Comparison of ENCODE assay signal across 14 cellular contexts in genomic region chr7:71133232-71133622, GRCh38. TPM values are rescaled to one million over a fixed set of nuclear protein-coding genes. Genes with fewer than 3 reads are reported as not detected.
DNase-seq lines count a peak whose midpoint lies in the region; ATAC-seq and TF ChIP-seq lines count a peak whose summit lies in the region.
"Had no signal": no experiment of that assay in that cellular context is flagged by ENCODE, and none has a peak within 500 bp of the region (broad histone marks: within the 10 kb centered on the region; RNA-seq: fewer than 3 reads in every experiment).

No MANE protein-coding gene starts in this region.

- no peak overlapping the region for H2AFZ ChIP-seq in neuron (ENCODE audit: low read depth, low read length)

- 18% methylated on average over 17 of the region's 17 CpGs for WGBS in right cardiac atrium

- peak; percentile 50 for DNase-seq in Right ventricle myocardium inferior (ENCODE audit: missing footprints)
- DNase-seq in right cardiac atrium: no peak
- DNase-seq in glutamatergic neuron: peak; percentile 43
- DNase-seq in uterus: no peak
- no peak for DNase-seq in NCI-H226
- no peak for DNase-seq in colonic mucosa
- DNase-seq in HuH-7 (ENCODE audit: low spot score): no peak
- DNase-seq: naive B cell, NCI-H1092, NCI-H748 treated with DMSO at 0.1 percent for 48 hours, T1000 had no signal

- peak overlapping the region; percentile 98 for H3K4me3 Mint-ChIP-seq in glutamatergic neuron (ENCODE audit: unreplicated experiment)
- H3K4me3 Mint-ChIP-seq: naive B cell had no signal

- H3K4me1 Mint-ChIP-seq in glutamatergic neuron (ENCODE audit: low read depth, unreplicated experiment): peaks cover 18% of the 10 kb centered on the region

- TF ChIP-seq CTCF in glutamatergic neuron (IDR thresholded peaks at IDR 0.05; ENCODE audit: partially characterized antibody, unreplicated experiment) (no peak), uterus (IDR thresholded peaks at IDR 0.05) (no peak), colonic mucosa (IDR thresholded peaks at IDR 0.05) (no peak)

- H3K4me1 ChIP-seq in right cardiac atrium (ENCODE audit: control insufficient read depth, insufficient read depth, low read length) (no peaks in the 10 kb centered on the region), neuron (ENCODE audit: insufficient read depth, low read length) (peaks cover 33% of the 10 kb centered on the region), uterus (peaks cover 0 to 4% of the 10 kb centered on the region in 2 donors), colonic mucosa (no peaks in the 10 kb centered on the region)

- H3K9me3 Mint-ChIP-seq in glutamatergic neuron (ENCODE audit: unreplicated experiment): peaks cover 11% of the 10 kb centered on the region

- H3K27me3 ChIP-seq in right cardiac atrium (ENCODE audit: control insufficient read depth, insufficient read depth): no peaks in the 10 kb centered on the region
- no peaks in the 10 kb centered on the region for H3K27me3 ChIP-seq in neuron (ENCODE audit: insufficient read depth, low read length)
- no peaks in the 10 kb centered on the region for H3K27me3 ChIP-seq in uterus
- peaks cover 5% of the 10 kb centered on the region for H3K27me3 ChIP-seq in colonic mucosa

- H3K36me3 Mint-ChIP-seq in glutamatergic neuron (ENCODE audit: unreplicated experiment): no peaks in the 10 kb centered on the region
- H3K36me3 Mint-ChIP-seq: naive B cell had no signal

- H3K9me3 ChIP-seq in right cardiac atrium (ENCODE audit: control insufficient read depth, low read length): no peaks in the 10 kb centered on the region
- no peaks in the 10 kb centered on the region for H3K9me3 ChIP-seq in neuron (ENCODE audit: low read length)
- no peaks in the 10 kb centered on the region for H3K9me3 ChIP-seq in uterus
- H3K9me3 ChIP-seq in colonic mucosa: no peaks in the 10 kb centered on the region

- no peak for ATAC-seq in Right ventricle myocardium inferior
- ATAC-seq in right cardiac atrium: no peak

- peak overlapping the region; percentile 36 for H3K27ac Mint-ChIP-seq in glutamatergic neuron (ENCODE audit: unreplicated experiment)
- H3K27ac Mint-ChIP-seq: activated T-helper 2 cell treated with anti-CD3 and anti-CD28 coated beads, Interferon-gamma antibody, Interleukin-2, Interleukin-4, amounts not matched to agents 10 μg/mL and 5 μg/mL and 100 μg/mL, durations not matched to agents 14 hours and 24 hours and 36 hours; naive B cell had no signal

- no peak for TF ChIP-seq POLR2A in uterus (IDR thresholded peaks at IDR 0.05)

- H3K9ac ChIP-seq in colonic mucosa (ENCODE audit: low read depth in 2 of 2, low read length in 2 of 2): no peak overlapping the region

- peaks cover 23% of the 10 kb centered on the region for H3K36me3 ChIP-seq in neuron (ENCODE audit: insufficient read depth, low read length)
- no peaks in the 10 kb centered on the region for H3K36me3 ChIP-seq in uterus
- H3K36me3 ChIP-seq in colonic mucosa: no peaks in the 10 kb centered on the region

- peaks cover 16% of the 10 kb centered on the region for H3K27me3 Mint-ChIP-seq in glutamatergic neuron (ENCODE audit: unreplicated experiment)

- no peak overlapping the region for H3K27ac ChIP-seq in right cardiac atrium (ENCODE audit: low read length)
- no peak overlapping the region for H3K27ac ChIP-seq in uterus
- no peak overlapping the region for H3K27ac ChIP-seq in colonic mucosa
- H3K27ac ChIP-seq: skin epidermis had no signal

- H3K4me3 ChIP-seq in right cardiac atrium (ENCODE audit: low read length): no peak overlapping the region
- peak overlapping the region; percentile 83 for H3K4me3 ChIP-seq in neuron (ENCODE audit: low read length)
- H3K4me3 ChIP-seq in uterus: peak overlapping the region; percentile 47 to 67
- no peak overlapping the region for H3K4me3 ChIP-seq in colonic mucosa

- intact Hi-C loops in Right ventricle myocardium inferior (cut with DNase I): loop anchor here (5.0 to 10.0 kb wide), 4 partner anchors 89 to 482 kb away; no protein-coding TSS in a partner anchor
- intact Hi-C loops in right cardiac atrium (cut with DNase I): no loop called here
- intact Hi-C loops in uterus (cut with DNase I; ENCODE audit: low total_unique reads): no loop called here
- intact Hi-C loops in colonic mucosa (cut with DNase I): no loop called here

RNA-seq across cellular contexts. Expression of gene GALNT17, which starts 1.3 kb away (rescaled TPM):
- total RNA-seq in Right ventricle myocardium inferior: 78.1 TPM
- total RNA-seq in right cardiac atrium: 1 to 10 TPM in 3 of 4 donors, under 1 TPM in 1; 0.71 to 9.0 (median 3.7) TPM
- polyA plus RNA-seq in right cardiac atrium: 7.8 TPM
- 42.0 TPM for total RNA-seq in glutamatergic neuron (ENCODE audit: unreplicated experiment)
- 10 to 100 TPM in 2 of 4 donors, 1 to 10 TPM in 2; 4.4 to 33.8 (median 11.3) TPM for total RNA-seq in uterus
- 1 to 10 TPM in 1 of 2 donors, under 1 TPM in 1; 0.37 to 1.3 TPM for total RNA-seq in colonic mucosa
- total RNA-seq: activated T-helper 2 cell treated with anti-CD3 and anti-CD28 coated beads, Interferon-gamma antibody, Interleukin-2, Interleukin-4, amounts not matched to agents 10 μg/mL and 5 μg/mL and 100 μg/mL, durations not matched to agents 14 hours and 24 hours and 36 hours had no signal

Comparison
In these comparisons a context has a peak if more than half of its experiments do, and no peak if none do; other contexts are left out.
1. DNase-seq: peak in Right ventricle myocardium inferior (single experiment) and glutamatergic neuron (single experiment); none in right cardiac atrium (0 of 3), uterus (0 of 2), NCI-H226 (single experiment), colonic mucosa (single experiment) and HuH-7 (single experiment).
2. H3K4me3 ChIP-seq: peak in neuron (single experiment) and uterus (2 of 2); none in right cardiac atrium (single experiment) and colonic mucosa (single experiment).